7 cellular contexts compared by ENCODE assay signal in the genomic region with DNA sequence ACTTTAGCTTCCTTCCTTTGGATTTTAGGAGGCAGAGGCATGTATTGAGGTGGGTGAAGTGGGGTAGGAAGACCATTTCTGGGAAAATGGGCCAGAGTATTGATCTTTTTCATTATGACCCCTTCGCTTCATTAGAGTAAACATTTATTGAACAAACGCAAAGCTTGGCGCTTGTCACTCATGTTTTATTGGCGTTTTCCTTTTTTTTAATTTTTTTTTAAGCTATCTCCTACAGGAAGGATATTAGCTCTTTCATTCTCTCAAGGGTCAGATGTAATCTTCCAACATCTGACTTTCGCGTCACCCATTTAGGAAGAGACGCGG. TPM values are rescaled to one million over a fixed set of nuclear protein-coding genes. Genes with fewer than 3 reads are reported as not detected.
DNase-seq lines count a peak whose midpoint lies in the region; ATAC-seq and TF ChIP-seq lines count a peak whose summit lies in the region.

No MANE protein-coding gene starts in this region.

- peak overlapping the region; percentile 99 for H3K4me3 Mint-ChIP-seq in HFFc6
- H3K4me3 Mint-ChIP-seq in activated CD8-positive, alpha-beta T cell treated with anti-CD3 and anti-CD28 coated beads, Interleukin-2, amount 10 ng/mL, durations not matched to agents 7 days and 5 days = peak overlapping the region; percentile 82
- H3K4me3 Mint-ChIP-seq in stimulated activated naive B cell treated with anti-CD40 and anti-IgM and Interleukin-4, amounts not matched to agents 10 μg/mL and 1 μg/mL and 100 μg/mL, for 72 hours = peak overlapping the region; percentile 92 to 97

- CTCF ChIA-PET in activated CD8-positive, alpha-beta T cell treated with anti-CD3 and anti-CD28 coated beads, Interleukin-2, amount 10 ng/mL, durations not matched to agents 7 days and 5 days (lab: Charles Lee) = interaction anchor here (1.0 to 3.6 kb wide), 5 partner anchors 12 to 96 kb away, joined by 3 to 28 read pairs (median 3); no protein-coding TSS in a partner anchor

- peak overlapping the region; percentile 93 for H3K27ac Mint-ChIP-seq in HFFc6
- H3K27ac Mint-ChIP-seq in activated CD8-positive, alpha-beta T cell treated with anti-CD3 and anti-CD28 coated beads, Interleukin-2, amount 10 ng/mL, durations not matched to agents 7 days and 5 days = peak overlapping the region; percentile 88
- peak overlapping the region; percentile 96 for H3K27ac Mint-ChIP-seq in stimulated activated naive B cell treated with anti-CD40 and anti-IgM and Interleukin-4, amounts not matched to agents 10 μg/mL and 1 μg/mL and 100 μg/mL, for 72 hours

- POLR2A ChIA-PET in activated CD8-positive, alpha-beta T cell treated with anti-CD3 and anti-CD28 coated beads, Interleukin-2, amount 10 ng/mL, durations not matched to agents 7 days and 5 days (lab: Charles Lee) = interaction anchor here (0.6 to 1.6 kb wide), 13 partner anchors 11 to 857 kb away, joined by 3 to 9 read pairs (median 3); a partner anchor contains a TSS

- H3K27me3 Mint-ChIP-seq in HFFc6 (ENCODE audit: insufficient read depth) = no peaks in the 10 kb centered on the region; the same call in none of the 2 replicates
- H3K27me3 Mint-ChIP-seq in activated CD8-positive, alpha-beta T cell treated with anti-CD3 and anti-CD28 coated beads, Interleukin-2, amount 10 ng/mL, durations not matched to agents 7 days and 5 days (ENCODE audit: low read depth) = no peaks in the 10 kb centered on the region
- peaks cover 7 to 12% of the 10 kb centered on the region in 2 donors for H3K27me3 Mint-ChIP-seq in stimulated activated naive B cell treated with anti-CD40 and anti-IgM and Interleukin-4, amounts not matched to agents 10 μg/mL and 1 μg/mL and 100 μg/mL, for 72 hours

- DNase-seq in HFFc6 (no peak), NCI-H2107 (lab: John Stamatoyannopoulos, UW) (no peak), GM19238 (ENCODE audit: insufficient read length, low spot score) (no peak), SW480 (ENCODE audit: low spot score) (no peak)
- DNase-seq in activated CD8-positive, alpha-beta T cell treated with anti-CD3 and anti-CD28 coated beads, Interleukin-2, amount 10 ng/mL, durations not matched to agents 7 days and 5 days = no peak
- DNase-seq in stimulated activated naive B cell treated with anti-CD40 and anti-IgM and Interleukin-4, amounts not matched to agents 10 μg/mL and 1 μg/mL and 100 μg/mL, for 72 hours = no peak

- H3K4me3 ChIP-seq in iPS-18c (ENCODE audit: insufficient read depth, low read depth, low read length) = peak overlapping the region; percentile 70; the same call in 1 of the 2 replicates

- TF ChIP-seq CTCF in HFFc6 (IDR thresholded peaks at IDR 0.05) = no peak

- H3K36me3 Mint-ChIP-seq in HFFc6 (ENCODE audit: low read depth) = peaks cover 8% of the 10 kb centered on the region
- peaks cover 21% of the 10 kb centered on the region for H3K36me3 Mint-ChIP-seq in activated CD8-positive, alpha-beta T cell treated with anti-CD3 and anti-CD28 coated beads, Interleukin-2, amount 10 ng/mL, durations not matched to agents 7 days and 5 days (ENCODE audit: low read depth)
- H3K36me3 Mint-ChIP-seq in stimulated activated naive B cell treated with anti-CD40 and anti-IgM and Interleukin-4, amounts not matched to agents 10 μg/mL and 1 μg/mL and 100 μg/mL, for 72 hours = peaks cover 8 to 23% of the 10 kb centered on the region in 2 donors

- peaks cover 2% of the 10 kb centered on the region for H3K9me3 ChIP-seq in iPS-18c (ENCODE audit: control insufficient read depth, insufficient read depth, low read length)

- no peak for ATAC-seq in activated CD8-positive, alpha-beta T cell treated with anti-CD3 and anti-CD28 coated beads, Interleukin-2, amount 10 ng/mL, durations not matched to agents 7 days and 5 days
- ATAC-seq in stimulated activated naive B cell treated with anti-CD40 and anti-IgM and Interleukin-4, amounts not matched to agents 10 μg/mL and 1 μg/mL and 100 μg/mL, for 72 hours (replicated peaks) = no peak

- peaks cover 54% of the 10 kb centered on the region for H3K4me1 Mint-ChIP-seq in HFFc6 (ENCODE audit: low read depth)
- peaks cover 60% of the 10 kb centered on the region for H3K4me1 Mint-ChIP-seq in activated CD8-positive, alpha-beta T cell treated with anti-CD3 and anti-CD28 coated beads, Interleukin-2, amount 10 ng/mL, durations not matched to agents 7 days and 5 days (ENCODE audit: low read depth)
- peaks cover 42 to 78% of the 10 kb centered on the region in 2 donors for H3K4me1 Mint-ChIP-seq in stimulated activated naive B cell treated with anti-CD40 and anti-IgM and Interleukin-4, amounts not matched to agents 10 μg/mL and 1 μg/mL and 100 μg/mL, for 72 hours

- no peaks in the 10 kb centered on the region for H3K9me3 Mint-ChIP-seq in HFFc6
- no peaks in the 10 kb centered on the region for H3K9me3 Mint-ChIP-seq in activated CD8-positive, alpha-beta T cell treated with anti-CD3 and anti-CD28 coated beads, Interleukin-2, amount 10 ng/mL, durations not matched to agents 7 days and 5 days (ENCODE audit: insufficient read depth)
- H3K9me3 Mint-ChIP-seq in stimulated activated naive B cell treated with anti-CD40 and anti-IgM and Interleukin-4, amounts not matched to agents 10 μg/mL and 1 μg/mL and 100 μg/mL, for 72 hours = peaks cover 0 to 10% of the 10 kb centered on the region in 2 donors

RNA-seq across cellular contexts. Expression of a gene that starts 0.3 kb away (rescaled TPM):
- 100 to 1,000 TPM; 288 to 354 (median 319) TPM for total RNA-seq in HFFc6 (2021; fragmentation: NEBNext Ultra II Directional; extraction: Animal tissue kit (Norgen Biotek cat#: 25700))
- 100 to 1,000 TPM; 352 to 377 TPM for total RNA-seq in activated CD8-positive, alpha-beta T cell treated with anti-CD3 and anti-CD28 coated beads, Interleukin-2, amount 10 ng/mL, durations not matched to agents 7 days and 5 days
